Comparison of ENCODE assay signal across 10 cellular contexts in the genomic region with DNA sequence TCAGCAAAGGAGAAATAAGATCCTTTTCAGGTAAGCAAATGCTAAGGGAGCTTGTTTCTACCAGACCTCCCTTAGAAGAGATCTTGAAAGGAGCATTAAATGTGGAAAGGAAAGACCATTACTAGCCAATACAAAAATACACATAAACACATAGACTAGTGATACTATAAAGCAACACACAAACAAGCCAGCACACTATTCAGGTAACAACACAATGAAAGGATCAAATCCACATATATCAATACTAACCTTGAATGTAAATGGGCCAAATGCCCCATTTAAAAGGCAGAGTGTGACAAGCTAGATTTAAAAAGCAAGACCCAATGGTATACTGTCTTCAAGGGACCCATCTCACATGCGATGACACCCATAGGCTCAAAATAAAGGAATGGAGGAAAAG.
ATAC-seq and TF ChIP-seq lines count a peak whose summit lies in the region.
"Had no signal": no experiment of that assay in that cellular context is flagged by ENCODE, and none has a peak within 500 bp of the region (broad histone marks: within the 10 kb centered on the region; RNA-seq: fewer than 3 reads in every experiment).

No MANE protein-coding gene starts in this region.

- no peak for TF ChIP-seq CTCF in HEK293 (tag by site-specific recombination; IDR thresholded peaks at IDR 0.05)

- no peaks in the 10 kb centered on the region for H3K4me1 ChIP-seq in HEK293 (ENCODE audit: control insufficient read depth, insufficient read depth, low read length)
- H3K4me1 ChIP-seq: A549; BE2C; BLaER1; BLaER1 treated with 17β-estradiol and CSF1 and Interleukin-3, amounts not matched to agents 10 nM and 100 nM; Caco-2 had no signal

- POLR2A ChIA-PET in HEK293 (lab: Yijun Ruan, JAX): no interaction called here

- no peaks in the 10 kb centered on the region for H3K9me3 ChIP-seq in HEK293 (ENCODE audit: control insufficient read depth, insufficient read depth, low read depth, low read length)
- H3K9me3 ChIP-seq: A549, BE2C had no signal

- CTCF ChIA-PET in HEK293 (lab: Yijun Ruan, JAX): no interaction called here

- no peak overlapping the region for H3K4me3 ChIP-seq in HEK293 (ENCODE audit: low read depth, low read length)
- H3K4me3 ChIP-seq: A549; BLaER1; BLaER1 treated with 17β-estradiol and CSF1 and Interleukin-3, amounts not matched to agents 10 nM and 100 nM had no signal

- no peaks in the 10 kb centered on the region for H3K36me3 ChIP-seq in HEK293 (ENCODE audit: control insufficient read depth in 2 of 2, insufficient read depth in 1 of 2, low read length in 2 of 2)
- H3K36me3 ChIP-seq: BE2C; BLaER1; BLaER1 treated with 17β-estradiol and CSF1 and Interleukin-3, amounts not matched to agents 10 nM and 100 nM had no signal

- no peak overlapping the region for H3K27ac ChIP-seq in HEK293 (ENCODE audit: extremely low read depth, low read depth, low read length)
- H3K27ac ChIP-seq: 22Rv1; A549; BLaER1; BLaER1 treated with 17β-estradiol and CSF1 and Interleukin-3, amounts not matched to agents 10 nM and 100 nM; C4-2B had no signal

- ATAC-seq in HG02870 (IDR thresholded peaks at IDR 0.05; ENCODE audit: unreplicated experiment): no peak
- ATAC-seq: A549; CD8-positive, alpha-beta T cell had no signal

TF ChIP-seq in HEK293, 187 proteins besides CTCF, POLR2A, EP300 and RAD21:
- TF ChIP-seq ZNF558 (tag by site-specific recombination; IDR thresholded peaks at IDR 0.05) (peak; percentile 97), ZNF350 (tag by site-specific recombination; IDR thresholded peaks at IDR 0.05) (no peak), ZIC2 (tag by site-specific recombination; IDR thresholded peaks at IDR 0.05) (no peak)
